Comparison of ENCODE assay signal across 21 cellular contexts in genomic region chr11:93169143-93169542, GRCh38. TPM values are rescaled to one million over a fixed set of nuclear protein-coding genes. Genes with fewer than 3 reads are reported as not detected.
A peak's percentile ranks its signal among the peaks of the same experiment; 100 is the strongest.
DNase-seq lines count a peak whose midpoint lies in the region; ATAC-seq, FAIRE-seq and TF ChIP-seq lines count a peak whose summit lies in the region.
"Had no signal": no experiment of that assay in that cellular context is flagged by ENCODE, and none has a peak within 500 bp of the region (broad histone marks: within the 10 kb centered on the region; RNA-seq: fewer than 3 reads in every experiment).

No MANE protein-coding gene starts in this region.

- no peak for FAIRE-seq in HepG2 (lab: Jason Lieb, UNC)
- FAIRE-seq in H1 (lab: Jason Lieb, UNC) = no peak
- FAIRE-seq: A549, GM12891, GM18507, H54 had no signal

- H3K14ac ChIP-seq in H1 (ENCODE audit: insufficient read length) = no peak overlapping the region

- ATAC-seq in HepG2 (no peak), right lobe of liver (no peak), HG03571 (IDR thresholded peaks at IDR 0.05; ENCODE audit: unreplicated experiment) (no peak)
- ATAC-seq: A549, GM23338 had no signal

- H2BK5ac ChIP-seq in H1 (ENCODE audit: low read depth, low read length) = no peak overlapping the region

- no peak overlapping the region for H2BK15ac ChIP-seq in H1 (ENCODE audit: low read length)

- H3K36me3 ChIP-seq in HepG2 (replicated peaks in 1 of 2; ENCODE audit: control insufficient read depth in 1 of 2, insufficient read depth in 2 of 2, low read length in 2 of 2) (no peaks in the 10 kb centered on the region), right lobe of liver (no peaks in the 10 kb centered on the region), H1 (ENCODE audit: control insufficient read depth in 2 of 4, insufficient read depth in 4 of 4, low read length in 3 of 4) (peaks cover 0 to 27% (median 2%) of the 10 kb centered on the region in 4 experiments; a peak in 3 of 8 replicates), spleen (peaks cover 0 to 36% (median 8%) of the 10 kb centered on the region in 6 donors), uterus (no peaks in the 10 kb centered on the region)

- no peak overlapping the region for H2BK12ac ChIP-seq in H1 (ENCODE audit: low read depth, low read length)

- H3K4me1 ChIP-seq in HepG2 (ENCODE audit: insufficient read depth, low read length) = peaks cover 7% of the 10 kb centered on the region; the same call in 1 of the 2 replicates
- H3K4me1 ChIP-seq in right lobe of liver = no peaks in the 10 kb centered on the region
- no peaks in the 10 kb centered on the region for H3K4me1 ChIP-seq in H1 (replicated peaks in 1 of 4; ENCODE audit: control insufficient read depth in 3 of 4, insufficient read depth in 4 of 4, low read length in 3 of 4)
- H3K4me1 ChIP-seq in spleen = peaks cover 0 to 8% (median 0%) of the 10 kb centered on the region in 6 donors
- H3K4me1 ChIP-seq in uterus = no peaks in the 10 kb centered on the region
- H3K4me1 ChIP-seq: A549, HAP-1 had no signal

- TF ChIP-seq EP300 in HepG2 (IDR thresholded peaks at IDR 0.05; ENCODE audit: low read depth in 2 of 2, low read length in 2 of 2) (no peak), HepG2 (CRISPR knock-in tag; IDR thresholded peaks at IDR 0.05; ENCODE audit: borderline replicate concordance) (no peak), H1 (IDR thresholded peaks at IDR 0.05; ENCODE audit: borderline replicate concordance in 1 of 2, low read depth in 2 of 2, low read length in 2 of 2) (no peak)

- intact Hi-C loops in HepG2 (cut with micrococcal nuclease; ENCODE audit: unreplicated experiment) = loop anchor here (2.0 kb wide), 1 partner anchor 226 kb away; no protein-coding TSS in a partner anchor
- intact Hi-C loops in right lobe of liver (cut with DNase I) = no loop called here
- intact Hi-C loops in spleen (cut with DNase I; ENCODE audit: low total_unique reads) = no loop called here
- intact Hi-C loops in uterus (cut with DNase I; ENCODE audit: low total_unique reads) = no loop called here

- TF ChIP-seq POLR2A in HepG2 (IDR thresholded peaks at IDR 0.05; ENCODE audit: insufficient read depth in 1 of 2, low read depth in 2 of 2, low read length in 2 of 2) (no peak), right lobe of liver (IDR thresholded peaks at IDR 0.05) (no peak), H1 (IDR thresholded peaks at IDR 0.05; ENCODE audit: control extremely low read depth in 1 of 2, low read depth in 2 of 2, low read length in 2 of 2) (no peak), spleen (IDR thresholded peaks at IDR 0.05) (no peak), uterus (IDR thresholded peaks at IDR 0.05) (no peak)

- H3K27me3 ChIP-seq in HepG2 (ENCODE audit: control insufficient read depth in 1 of 2, insufficient read depth in 2 of 2, low read length in 2 of 2) = no peaks in the 10 kb centered on the region
- no peaks in the 10 kb centered on the region for H3K27me3 ChIP-seq in right lobe of liver
- no peaks in the 10 kb centered on the region for H3K27me3 ChIP-seq in H1 (replicated peaks in 1 of 4; ENCODE audit: control insufficient read depth in 3 of 4, extremely low read depth in 1 of 4, insufficient read depth in 3 of 4, low read length in 3 of 4)
- no peaks in the 10 kb centered on the region for H3K27me3 ChIP-seq in spleen (replicated peaks in 1 of 7)
- no peaks in the 10 kb centered on the region for H3K27me3 ChIP-seq in uterus

- no peak overlapping the region for H3K23ac ChIP-seq in H1 (ENCODE audit: insufficient read length)

- H4K91ac ChIP-seq in H1 (replicated peaks; ENCODE audit: insufficient read length, low read length) = no peak overlapping the region

- H3K79me2 ChIP-seq in HepG2 (ENCODE audit: insufficient read depth, low read length) (no peaks in the 10 kb centered on the region), H1 (ENCODE audit: control insufficient read depth in 1 of 2, insufficient read depth in 2 of 2, low read length in 2 of 2) (no peaks in the 10 kb centered on the region)

- H3K9ac ChIP-seq in HepG2 (ENCODE audit: insufficient read depth, low read depth, low read length) = no peak overlapping the region
- no peak overlapping the region for H3K9ac ChIP-seq in H1 (replicated peaks in 1 of 4; ENCODE audit: extremely low read depth in 1 of 4, low read depth in 3 of 4, low read length in 3 of 4)

- H2AFZ ChIP-seq in HepG2 (ENCODE audit: low read length) (no peak overlapping the region), H1 (ENCODE audit: low read length) (no peak overlapping the region)
- H2AFZ ChIP-seq: GM23338 had no signal

- no peak overlapping the region for H2BK20ac ChIP-seq in H1 (ENCODE audit: low read length)

- no peak overlapping the region for H4K5ac ChIP-seq in H1 (ENCODE audit: insufficient read length, low read depth, low read length)

- no peaks in the 10 kb centered on the region for H3K79me1 ChIP-seq in H1 (ENCODE audit: low read depth, low read length)

- no peak overlapping the region for H2BK120ac ChIP-seq in H1 (replicated peaks; ENCODE audit: low read depth, low read length)

- H3K4me2 ChIP-seq in HepG2 (ENCODE audit: low read depth, low read length) = no peak overlapping the region
- no peak overlapping the region for H3K4me2 ChIP-seq in H1 (ENCODE audit: insufficient read depth in 1 of 2, low read depth in 2 of 2, low read length in 2 of 2)
- H3K4me2 ChIP-seq: A549, GM23338 had no signal

- H4K8ac ChIP-seq in H1 (ENCODE audit: extremely low read depth, insufficient read depth, low read length) = no peak overlapping the region

- H3K9me3 ChIP-seq in HepG2 (ENCODE audit: low read length) = no peaks in the 10 kb centered on the region
- no peaks in the 10 kb centered on the region for H3K9me3 ChIP-seq in right lobe of liver
- no peaks in the 10 kb centered on the region for H3K9me3 ChIP-seq in H1 (ENCODE audit: insufficient read depth in 2 of 2, low read depth in 1 of 2, low read length in 1 of 2)
- H3K9me3 ChIP-seq in spleen = no peaks in the 10 kb centered on the region
- no peaks in the 10 kb centered on the region for H3K9me3 ChIP-seq in uterus
- H3K9me3 ChIP-seq: A549, HAP-1 had no signal

- BruUV-seq in HepG2 (replicated peaks; lab: Mats Ljungman, UMichigan) = no TSS peak

- H3K18ac ChIP-seq in H1 (ENCODE audit: extremely low read depth, low read length) = no peak overlapping the region

- H4K20me1 ChIP-seq in HepG2 (ENCODE audit: insufficient read depth, low read length) (no peaks in the 10 kb centered on the region), H1 (replicated peaks in 1 of 2; ENCODE audit: control insufficient read depth in 1 of 2, insufficient read depth in 2 of 2, low read length in 2 of 2) (no peaks in the 10 kb centered on the region)

- H3K4me3 ChIP-seq in HepG2 (replicated peaks in 1 of 3; ENCODE audit: insufficient read depth in 1 of 3, low read depth in 2 of 3, low read length in 3 of 3) (no peak overlapping the region), right lobe of liver (no peak overlapping the region), H1 (ENCODE audit: extremely low read depth in 1 of 4, insufficient read depth in 2 of 4, low read depth in 3 of 4, low read length in 4 of 4) (no peak overlapping the region), spleen (no peak overlapping the region), uterus (no peak overlapping the region)
- H3K4me3 ChIP-seq: A549, GM23338, HAP-1 had no signal

- no peak overlapping the region for H2AK5ac ChIP-seq in H1 (ENCODE audit: low read depth, low read length)

- in situ Hi-C loops in HepG2 (cut with HindIII; ENCODE audit: extremely low pct_ligation_motif_present, low pct_unique_long_range_greater_than_20kb) = loop anchor here (25.0 kb wide), 1 partner anchor 232 kb away; no protein-coding TSS in a partner anchor

- CTCF ChIA-PET in HepG2 (lab: Yijun Ruan, JAX; ENCODE audit: low intra/inter-chr PET ratio, low total read pairs) = interaction anchor here (0.9 kb wide), 1 partner anchor 227 kb away, joined by 3 read pairs; no protein-coding TSS in a partner anchor
- CTCF ChIA-PET in H1 (lab: Charles Lee; ENCODE audit: partially characterized antibody) = interaction anchor here (0.8 to 2.4 kb wide), 12 partner anchors 8 to 281 kb away, joined by 3 to 14 read pairs (median 4); no protein-coding TSS in a partner anchor

- DNase-seq in HepG2 (ENCODE audit: low spot score) = no peak
- no peak for DNase-seq in right lobe of liver
- DNase-seq in H1 (ENCODE audit: low read depth in 1 of 2, low spot score in 2 of 2) = no peak
- peak; percentile 19 for DNase-seq in spleen
- no peak for DNase-seq in uterus
- DNase-seq: 8988T; ACHN; C1 segment of cervical spinal cord; Calu3; CD4-positive, alpha-beta memory T cell; COR-L47; DMS53; GF-D8; HFFc6 had no signal

- no peak for TF ChIP-seq CTCF in HepG2 (CRISPR knock-in tag; IDR thresholded peaks at IDR 0.05)
- no peak for TF ChIP-seq CTCF in right lobe of liver (IDR thresholded peaks at IDR 0.05)
- no peak for TF ChIP-seq CTCF in H1 (IDR thresholded peaks at IDR 0.05; ENCODE audit: control extremely low read depth in 1 of 3, insufficient read depth in 1 of 3, low read depth in 1 of 3, low read length in 3 of 3)
- no peak for TF ChIP-seq CTCF in spleen (IDR thresholded peaks at IDR 0.05 in 8 of 11, conservative IDR thresholded peaks at IDR 0.05 in 3 of 11)
- TF ChIP-seq CTCF in uterus (IDR thresholded peaks at IDR 0.05) = no peak

- no peak overlapping the region for H3K4ac ChIP-seq in H1 (replicated peaks; ENCODE audit: insufficient read length, low read depth, low read length)

- POLR2A ChIA-PET in HepG2 (lab: Yijun Ruan, JAX) (no interaction called here), H1 (lab: Charles Lee; ENCODE audit: partially characterized antibody) (no interaction called here)

- H3K23me2 ChIP-seq in H1 (ENCODE audit: low read depth, low read length) = no peaks in the 10 kb centered on the region

- no peak overlapping the region for H3K56ac ChIP-seq in H1 (replicated peaks; ENCODE audit: insufficient read length, low read depth, low read length)

- TF ChIP-seq RAD21 in HepG2 (CRISPR knock-in tag; IDR thresholded peaks at IDR 0.05) = no peak
- TF ChIP-seq RAD21 in H1 (IDR thresholded peaks at IDR 0.05 in 1 of 2, conservative IDR thresholded peaks at IDR 0.05 in 1 of 2; ENCODE audit: low read depth in 2 of 2, low read length in 2 of 2) = no peak

- 98% methylated on average over 2 of the region's 2 CpGs for WGBS in HepG2 (ENCODE audit: low lambda C conversion rate)
- 96% methylated on average over 2 of the region's 2 CpGs for WGBS in right lobe of liver (ENCODE audit: insufficient coverage, low coverage, low lambda C conversion rate, missing lambda C conversion rate)
- WGBS in H1 (ENCODE audit: extremely low coverage in 1 of 2, insufficient coverage in 1 of 2, insufficient read length in 1 of 2, insufficient replicate concordance in 2 of 2, low coverage in 1 of 2, low lambda C conversion rate in 2 of 2, missing lambda C conversion rate in 1 of 2), 2 experiments = 98% methylated on average over 2 of the region's 2 CpGs; no CpG with 5 or more reads in 1 of the 2 experiments
- 95 to 100% (median 98%) methylated on average over 2 of the region's 2 CpGs for WGBS in spleen, 5 donors

- H3K27ac ChIP-seq in HepG2 (ENCODE audit: extremely low read length, insufficient read depth, low read length) = no peak overlapping the region
- H3K27ac ChIP-seq in right lobe of liver = no peak overlapping the region
- no peak overlapping the region for H3K27ac ChIP-seq in H1 (ENCODE audit: low read depth, low read length)
- no peak overlapping the region for H3K27ac ChIP-seq in spleen
- no peak overlapping the region for H3K27ac ChIP-seq in uterus
- H3K27ac ChIP-seq: A549 had no signal

RNA-seq across cellular contexts. Expression of gene SLC36A4, which starts 28.6 kb away (rescaled TPM):
- total RNA-seq in HepG2 (2016; rRNA removed; fragmentation: Illumina TruSeq; extraction: Trizol) (7.3 and 7.5 TPM in 2 replicates), right lobe of liver (10 to 100 TPM in 1 of 6 experiments, 1 to 10 TPM in 5; 3.2 to 10.7 (median 6.5) TPM), spleen (10 to 100 TPM; 14.0 to 41.4 (median 19.1) TPM), uterus (10 to 100 TPM; 24.5 to 49.4 (median 29.4) TPM)
- total RNA-seq in HepG2 (2016; cell fraction: cytosol; rRNA removed; fragmentation: Illumina TruSeq; extraction: Trizol; ENCODE audit: low read depth) = 3.3 and 4.0 TPM in 2 replicates
- 6.9 and 7.0 TPM in 2 replicates for total RNA-seq in HepG2 (2016; cell fraction: insoluble cytoplasmic fraction; rRNA removed; fragmentation: Illumina TruSeq; extraction: Trizol)
- total RNA-seq in HepG2 (2016; cell fraction: membrane; rRNA removed; fragmentation: Illumina TruSeq; extraction: Trizol) = 9.8 and 10.5 TPM in 2 replicates
- total RNA-seq in HepG2 (2016; cell fraction: nucleus; rRNA removed; fragmentation: Illumina TruSeq; extraction: Trizol) = 14.4 and 16.9 TPM in 2 replicates
- polyA plus RNA-seq in HepG2 (2011; rRNA removed) (9.5 and 10.2 TPM in 2 replicates), H1 (2011; rRNA removed) (7.3 and 10.2 TPM in 2 replicates), spleen (1 to 10 TPM; 2.6 to 3.6 (median 3.4) TPM)
- polyA plus RNA-seq in HepG2 (2011; cell fraction: cytosol; rRNA removed) = 6.1 and 11.9 TPM in 2 replicates
- polyA plus RNA-seq in HepG2 (2011; cell fraction: nucleus; rRNA removed) = 4.3 and 6.3 TPM in 2 replicates
- 15.9 and 18.0 TPM in 2 replicates for polyA plus RNA-seq in HepG2 (2012)
- 7.0 and 8.6 TPM in 2 replicates for polyA plus RNA-seq in HepG2 (2016; cell fraction: cytosol; fragmentation: Illumina TruSeq; extraction: Trizol; ENCODE audit: low read depth)
- polyA plus RNA-seq in HepG2 (2016; cell fraction: insoluble cytoplasmic fraction; fragmentation: Illumina TruSeq; extraction: Trizol; ENCODE audit: low read depth) = 10.9 and 11.9 TPM in 2 replicates
- polyA plus RNA-seq in HepG2 (2016; cell fraction: membrane; fragmentation: Illumina TruSeq; extraction: Trizol; ENCODE audit: low read depth) = 11.4 and 12.4 TPM in 2 replicates
- polyA plus RNA-seq in HepG2 (2016; cell fraction: nucleus; fragmentation: Illumina TruSeq; extraction: Trizol; ENCODE audit: insufficient read depth, low read depth) = 14.8 and 16.9 TPM in 2 replicates
- 5.4 and 23.7 TPM in 2 replicates for polyA minus RNA-seq in HepG2 (2011; rRNA and poly(A)+ RNA removed; ENCODE audit: low replicate concordance)
- polyA minus RNA-seq in HepG2 (2011; cell fraction: cytosol; rRNA and poly(A)+ RNA removed) = 7.6 and 8.7 TPM in 2 replicates
- 34.5 and 37.7 TPM in 2 replicates for polyA minus RNA-seq in HepG2 (2011; cell fraction: nucleus; rRNA and poly(A)+ RNA removed)
- 22.7 and 24.4 TPM in 2 replicates for total RNA-seq in H1 (2021; fragmentation: NEBNext Ultra II Directional; extraction: Animal tissue kit (Norgen Biotek cat#: 25700))
- 12.1 TPM for polyA plus RNA-seq in H1 (2011; cell fraction: cytosol; rRNA removed)
- 9.6 TPM for polyA plus RNA-seq in H1 (2011; cell fraction: nucleus; rRNA removed)
- 12.2 to 27.0 TPM (median 16.9 TPM) in 4 replicates for polyA plus RNA-seq in H1 (2012, experiment 1 of 2)
- 1.7 TPM for polyA plus RNA-seq in H1 (2012, experiment 2 of 2)
- 16.1 TPM for polyA plus RNA-seq in H1 (2013, experiment 1 of 2)
- polyA plus RNA-seq in H1 (2013, experiment 2 of 2) = 14.5 TPM
- polyA minus RNA-seq in H1 (2011; rRNA and poly(A)+ RNA removed) = 20.8 and 28.6 TPM in 2 replicates
- 12.2 TPM for polyA minus RNA-seq in H1 (2011; cell fraction: cytosol; rRNA and poly(A)+ RNA removed)
- polyA minus RNA-seq in H1 (2011; cell fraction: nucleus; rRNA and poly(A)+ RNA removed) = 54.2 TPM

Comparison
In these comparisons a context has a peak if more than half of its experiments do, and no peak if none do; other contexts are left out.
1. Of the 41 proteins assayed by ChIP-seq in both HepG2 and H1: peak only in HepG2: none; only in H1: none; in both: CEBPB; in neither: 40.